Comparison of ENCODE assay signal across 13 cellular contexts in genomic region chr11:44780940-44781631, GRCh38. TPM values are rescaled to one million over a fixed set of nuclear protein-coding genes. Genes with fewer than 3 reads are reported as not detected.
A peak's percentile ranks its signal among the peaks of the same experiment; 100 is the strongest.
DNase-seq lines count a peak whose midpoint lies in the region; ATAC-seq, FAIRE-seq and TF ChIP-seq lines count a peak whose summit lies in the region.
"Had no signal": no experiment of that assay in that cellular context is flagged by ENCODE, and none has a peak within 500 bp of the region (broad histone marks: within the 10 kb centered on the region; RNA-seq: fewer than 3 reads in every experiment).

No MANE protein-coding gene starts in this region.

- H3K36me3 ChIP-seq in K562 (ENCODE audit: control insufficient read depth, insufficient read depth, low read length) (no peaks in the 10 kb centered on the region), rectal smooth muscle tissue (ENCODE audit: control insufficient read depth, insufficient read depth, low read length) (no peaks in the 10 kb centered on the region)

- WGBS in K562 (ENCODE audit: insufficient coverage, low coverage, missing lambda C conversion rate) = 10% methylated on average over 9 of the region's 9 CpGs

- intact Hi-C loops in K562 (cut with micrococcal nuclease) = loop anchor here (10.0 kb wide), 1 partner anchor 216 kb away; the partner anchor contains the start of gene CD82
- intact Hi-C loops in left ventricle myocardium superior (cut with micrococcal nuclease) = no loop called here

- peak; percentile 99 for FAIRE-seq in K562 (lab: Jason Lieb, UNC)

- peak overlapping the region in 1 of 2 experiments; percentile 27; a peak in 2 of 4 replicates for H3K9ac ChIP-seq in K562 (ENCODE audit: insufficient read depth in 1 of 2, low read depth in 2 of 2, low read length in 2 of 2)
- H3K9ac ChIP-seq in rectal smooth muscle tissue (ENCODE audit: low read length) = no peak overlapping the region

- POLR2A ChIA-PET in K562 (lab: Yijun Ruan, JAX) = interaction anchor here (0.8 to 1.3 kb wide), 6 partner anchors 8 to 47 kb away, joined by 3 to 5 read pairs (median 3); no protein-coding TSS in a partner anchor

- CTCF ChIA-PET in K562 (lab: Yijun Ruan, JAX; ENCODE audit: low intra/inter-chr PET ratio) = no interaction called here

- DNase-seq in M059J (ENCODE audit: low read depth) = peak; percentile 11
- peak; percentile 92 to 95 (median 94) for DNase-seq in K562 (ENCODE audit: extremely low read depth in 1 of 4, low spot score in 3 of 4)
- peak; percentile 74 for DNase-seq in left ventricle myocardium superior
- DNase-seq in activated CD4-positive, alpha-beta T cell treated with anti-CD3 and anti-CD28 coated beads, Interleukin-2, amount 50 U/mL, for 1 hour = no peak
- no peak for DNase-seq in NCI-H2107 treated with DMSO at 0.1 percent for 48 hours (lab: John Stamatoyannopoulos, UW; ENCODE audit: unreplicated experiment)
- no peak for DNase-seq in DMS 273 treated with DMSO at 0.1 percent for 48 hours (lab: John Stamatoyannopoulos, UW)
- DNase-seq: activated naive CD8-positive, alpha-beta T cell treated with anti-CD3 and anti-CD28 coated beads for 36 hours; KG1; NCI-H2171 treated with DMSO at 0.1 percent for 48 hours had no signal

- TF ChIP-seq RAD21 in K562 (CRISPR knock-in tag; conservative IDR thresholded peaks at IDR 0.05 in 1 of 2, IDR thresholded peaks at IDR 0.05 in 1 of 2) = peak in 1 of 2 experiments; percentile 24; a peak in 1 of 4 replicates

- peak; percentile 95 for TF ChIP-seq EP300 in K562 (IDR thresholded peaks at IDR 0.05; ENCODE audit: low read length)

- H3K4me3 ChIP-seq in K562 = no peak overlapping the region
- H3K4me3 ChIP-seq in rectal smooth muscle tissue (ENCODE audit: low read length) = no peak overlapping the region
- H3K4me3 ChIP-seq: dorsolateral prefrontal cortex, psoas muscle had no signal

- peak overlapping the region; percentile 70 for H2AFZ ChIP-seq in K562 (ENCODE audit: low read depth, low read length)

- TF ChIP-seq POLR2A in K562 (conservative IDR thresholded peaks at IDR 0.05) = 0 out of 2 replicates have a peak, but pooled peaks have one; percentile 33

- no peaks in the 10 kb centered on the region for H3K9me1 ChIP-seq in K562 (ENCODE audit: control insufficient read depth, insufficient read depth, low read length)

- in situ Hi-C loops in K562 (cut with MboI) = no loop called here

- TF ChIP-seq CTCF in K562 (IDR thresholded peaks at IDR 0.05 in 2 of 3, conservative IDR thresholded peaks at IDR 0.05 in 1 of 3; ENCODE audit: insufficient read depth in 2 of 3, low read depth in 1 of 3, low read length in 3 of 3) = no peak

- no TSS peak for BruUV-seq in K562 (replicated peaks; lab: Mats Ljungman, UMichigan)

- H3K79me2 ChIP-seq in K562 (ENCODE audit: control insufficient read depth, insufficient read depth, low read length) = no peaks in the 10 kb centered on the region

- H3K4me1 ChIP-seq in K562 (replicated peaks in 1 of 2; ENCODE audit: control insufficient read depth in 2 of 2, insufficient read depth in 2 of 2, low read length in 2 of 2) (peaks cover 8 to 30% of the 10 kb centered on the region in 2 experiments; a peak in 3 of 5 replicates), rectal smooth muscle tissue (ENCODE audit: control insufficient read depth, insufficient read depth, low read length) (peaks cover 5% of the 10 kb centered on the region)
- H3K4me1 ChIP-seq: psoas muscle had no signal

- ATAC-seq in K562 (peak; percentile 95), left ventricle myocardium superior (peak; percentile 86), GM21360 (IDR thresholded peaks at IDR 0.05; ENCODE audit: unreplicated experiment) (no peak)

- peak overlapping the region; percentile 60 for H3K4me2 ChIP-seq in K562 (ENCODE audit: insufficient read depth, low read length)

- H3K27ac ChIP-seq in K562 (ENCODE audit: extremely low read depth, low read depth, low read length) (peak overlapping the region; percentile 83), rectal smooth muscle tissue (ENCODE audit: low read depth, low read length) (peak overlapping the region; percentile 54)
- H3K27ac ChIP-seq: psoas muscle had no signal

- H4K20me1 ChIP-seq in K562 (replicated peaks; ENCODE audit: control insufficient read depth, insufficient read depth, low read length) = no peaks in the 10 kb centered on the region

- no peaks in the 10 kb centered on the region for H3K27me3 ChIP-seq in K562 (ENCODE audit: control insufficient read depth in 2 of 2, insufficient read depth in 2 of 2, low read length in 2 of 2)
- no peaks in the 10 kb centered on the region for H3K27me3 ChIP-seq in rectal smooth muscle tissue (ENCODE audit: control insufficient read depth, insufficient read depth, low read length)

- no peaks in the 10 kb centered on the region; the same call in 1 of the 2 replicates for H3K9me3 ChIP-seq in K562 (replicated peaks; ENCODE audit: control insufficient read depth, insufficient read depth, low read depth, low read length)
- H3K9me3 ChIP-seq: psoas muscle had no signal

TF ChIP-seq in K562, 482 proteins besides CTCF, POLR2A, EP300 and RAD21 (continues in another document):
- TF ChIP-seq ZEB2 (IDR thresholded peaks at IDR 0.05) (no peak; the same call in none of the 2 replicates), E2F4 (CRISPR knock-in tag; IDR thresholded peaks at IDR 0.05; ENCODE audit: low read depth) (no peak), THAP12 (CRISPR knock-in tag; IDR thresholded peaks at IDR 0.05) (no peak), ZNF644 (tag; IDR thresholded peaks at IDR 0.05; ENCODE audit: low read depth) (no peak), ZKSCAN3 (CRISPR knock-in tag; IDR thresholded peaks at IDR 0.05) (no peak)

RNA-seq across cellular contexts. Expression of gene TSPAN18, which starts 54.3 kb away (rescaled TPM):
- 1.1 and 2.5 TPM in 2 replicates for total RNA-seq in M059J (2014; rRNA removed; shearing (Covaris generic))
- total RNA-seq in K562 (2011; cell fraction: chromatin; rRNA removed; ENCODE audit: low replicate concordance) = 0.25 TPM in 1 of 2 replicates, not detected in the other
- not detected in 2 replicates for total RNA-seq in K562 (2011; cell fraction: nucleolus; rRNA removed)
- total RNA-seq in K562 (2011; cell fraction: nucleoplasm; rRNA removed) = not detected in 2 replicates
- total RNA-seq in K562 (2014; rRNA removed) (0.20 TPM in 1 of 2 replicates, not detected in the other), K562 (2014; rRNA removed; fragmentation: Illumina TruSeq; extraction: Trizol) (0.10 and 0.22 TPM in 2 replicates), K562 (2015; rRNA removed; fragmentation: Illumina TruSeq; extraction: Trizol) (0.22 and 0.26 TPM in 2 replicates), K562 (2021) (0.35 and 0.60 TPM in 2 replicates), left ventricle myocardium superior (94.6 TPM)
- polyA plus RNA-seq in K562 (2011; rRNA removed) (0.12 TPM in 1 of 2 replicates, not detected in the other), K562 (2014; fragmentation: Illumina TruSeq; extraction: Trizol) (0.34 and 0.61 TPM in 2 replicates), K562 (2014; fragmentation: Nextera tagmentation; extraction: Ambion mirVana) (not detected), K562 (2014; rRNA removed) (0.17 and 0.59 TPM in 2 replicates)
- polyA plus RNA-seq in K562 (2011; cell fraction: cytosol; rRNA removed) = 0.01 and 0.06 TPM in 2 replicates
- 0.10 and 0.14 TPM in 2 replicates for polyA plus RNA-seq in K562 (2011; cell fraction: nucleus; rRNA removed)
- polyA plus RNA-seq in K562 (2012) = 0.79 and 2.3 TPM in 2 replicates
- not detected in 2 replicates for polyA minus RNA-seq in K562 (2011; rRNA and poly(A)+ RNA removed)
- not detected in 2 replicates for polyA minus RNA-seq in K562 (2011; cell fraction: cytosol; rRNA and poly(A)+ RNA removed)
- polyA minus RNA-seq in K562 (2011; cell fraction: nucleus; rRNA and poly(A)+ RNA removed) = 0.11 TPM in 1 of 2 replicates, not detected in the other

Comparison
In these comparisons a context has a peak if more than half of its experiments do, and no peak if none do; other contexts are left out.
1. DNase-seq: peak in M059J (single experiment), K562 (4 of 4) and left ventricle myocardium superior (single experiment); none in activated CD4-positive, alpha-beta T cell treated with anti-CD3 and anti-CD28 coated beads, Interleukin-2, amount 50 U/mL, for 1 hour (single experiment), NCI-H2107 treated with DMSO at 0.1 percent for 48 hours (single experiment) and DMS 273 treated with DMSO at 0.1 percent for 48 hours (single experiment).
2. RNA of gene TSPAN18, which starts 54.3 kb away (total RNA-seq): 94.6 TPM in left ventricle myocardium superior (single experiment); 1.1 to 2.5 TPM in M059J and 0.10 to 0.60 TPM in K562; every median in the first group is over 10 times any median in the second.